9 cellular contexts compared by ENCODE assay signal in genomic region chr14:22830329-22831010, GRCh38. TPM values are rescaled to one million over a fixed set of nuclear protein-coding genes. Genes with fewer than 3 reads are reported as not detected.
DNase-seq lines count a peak whose midpoint lies in the region; ATAC-seq, FAIRE-seq and TF ChIP-seq lines count a peak whose summit lies in the region.
"Had no signal": no experiment of that assay in that cellular context is flagged by ENCODE, and none has a peak within 500 bp of the region (broad histone marks: within the 10 kb centered on the region; RNA-seq: fewer than 3 reads in every experiment).

No MANE protein-coding gene starts in this region.

- dilution Hi-C loops in endothelial cell of umbilical vein (cut with MboI; ENCODE audit: extremely low pct_ligation_motif_present, low sequenced_read_pairs): no loop called here

- intact Hi-C loops in endothelial cell of umbilical vein (cut with micrococcal nuclease): no loop called here

- H3K4me1 ChIP-seq in DND-41 (ENCODE audit: insufficient read depth, low read length): peaks cover 33% of the 10 kb centered on the region
- peaks cover 15% of the 10 kb centered on the region for H3K4me1 ChIP-seq in OCI-LY1 (ENCODE audit: insufficient read depth, low read length, severe bottlenecking)
- peaks cover 24% of the 10 kb centered on the region for H3K4me1 ChIP-seq in endothelial cell of umbilical vein (ENCODE audit: control insufficient read depth, extremely low read depth, insufficient read depth, low read length)

- ATAC-seq in DND-41 (ENCODE audit: insufficient read depth, low read depth): 0 out of 3 replicates have a peak, but pooled peaks have one; percentile 1
- no peak for ATAC-seq in HG02798 (IDR thresholded peaks at IDR 0.05; ENCODE audit: poor library complexity, unreplicated experiment)

- POLR2A ChIA-PET in endothelial cell of umbilical vein (lab: Charles Lee): interaction anchor here (0.8 kb wide), 2 partner anchors 18 to 47 kb away, joined by 3 to 6 read pairs; no protein-coding TSS in a partner anchor

- H3K9ac ChIP-seq in DND-41 (ENCODE audit: low read depth, low read length) (peak overlapping the region; percentile 96), OCI-LY1 (ENCODE audit: low read length) (peak overlapping the region; percentile 77), endothelial cell of umbilical vein (replicated peaks; ENCODE audit: extremely low read depth, insufficient read depth, low read length) (peak overlapping the region; percentile 98)

- FAIRE-seq in endothelial cell of umbilical vein (lab: Jason Lieb, UNC): no peak

- CTCF ChIA-PET in endothelial cell of umbilical vein (lab: Charles Lee): interaction anchor here (0.8 to 12.5 kb wide), 6 partner anchors 9 to 260 kb away, joined by 3 to 214 read pairs (median 4); no protein-coding TSS in a partner anchor

- TF ChIP-seq CTCF in DND-41 (IDR thresholded peaks at IDR 0.05; ENCODE audit: borderline replicate concordance, extremely low read depth, low read length, poor library complexity, severe bottlenecking): peak; percentile 1
- TF ChIP-seq CTCF in OCI-LY1 (IDR thresholded peaks at IDR 0.05; ENCODE audit: low read length): no peak
- TF ChIP-seq CTCF in endothelial cell of umbilical vein (IDR thresholded peaks at IDR 0.05; ENCODE audit: extremely low read depth in 1 of 2, insufficient read depth in 1 of 2, low read depth in 1 of 2, low read length in 2 of 2): no peak
- TF ChIP-seq CTCF in osteocyte (IDR thresholded peaks at IDR 0.05): no peak
- no peak for TF ChIP-seq CTCF in GM20000 (IDR thresholded peaks at IDR 0.05; ENCODE audit: extremely low read depth, missing control alignments)

- peaks cover 5% of the 10 kb centered on the region for H3K36me3 Mint-ChIP-seq in osteocyte (ENCODE audit: unreplicated experiment)

- H3K9me2 ChIP-seq in OCI-LY1 (ENCODE audit: low read depth, low read length): no peaks in the 10 kb centered on the region

- H3K79me2 ChIP-seq in DND-41 (ENCODE audit: insufficient read depth, low read length): peaks cover 18% of the 10 kb centered on the region
- H3K79me2 ChIP-seq in OCI-LY1 (ENCODE audit: insufficient read depth, low read length): peaks cover 7% of the 10 kb centered on the region
- H3K79me2 ChIP-seq in endothelial cell of umbilical vein (ENCODE audit: control insufficient read depth, insufficient read depth, low read length): peaks cover 22% of the 10 kb centered on the region

- peaks cover 34% of the 10 kb centered on the region for H3K36me3 ChIP-seq in DND-41 (ENCODE audit: insufficient read depth, low read length)
- peaks cover 36% of the 10 kb centered on the region for H3K36me3 ChIP-seq in OCI-LY1 (ENCODE audit: insufficient read depth, low read length)
- peaks cover 0 to 6% of the 10 kb centered on the region in 2 experiments for H3K36me3 ChIP-seq in endothelial cell of umbilical vein (ENCODE audit: control insufficient read depth in 2 of 2, extremely low read depth in 1 of 2, insufficient read depth in 2 of 2, low read length in 2 of 2)

- H3K4me2 ChIP-seq in DND-41 (ENCODE audit: insufficient read depth, low read length) (peak overlapping the region; percentile 63), OCI-LY1 (ENCODE audit: low read length) (peak overlapping the region; percentile 89), endothelial cell of umbilical vein (ENCODE audit: insufficient read depth, low read length) (peak overlapping the region; percentile 95)

- H3K4me3 Mint-ChIP-seq in osteocyte (ENCODE audit: unreplicated experiment): peak overlapping the region; percentile 97

- peaks cover 19% of the 10 kb centered on the region for H3K4me1 Mint-ChIP-seq in osteocyte (ENCODE audit: unreplicated experiment)

- peak overlapping the region; percentile 97 for H2AFZ ChIP-seq in DND-41 (ENCODE audit: low read depth, low read length)
- H2AFZ ChIP-seq in OCI-LY1 (ENCODE audit: low read length): no peak overlapping the region
- peak overlapping the region; percentile 87 for H2AFZ ChIP-seq in endothelial cell of umbilical vein (ENCODE audit: low read depth, low read length)

- no peaks in the 10 kb centered on the region for H3K27me3 ChIP-seq in DND-41 (ENCODE audit: insufficient read depth, low read length, poor library complexity)
- no peaks in the 10 kb centered on the region for H3K27me3 ChIP-seq in OCI-LY1 (ENCODE audit: insufficient read depth, low read length)
- H3K27me3 ChIP-seq in endothelial cell of umbilical vein (ENCODE audit: control insufficient read depth in 2 of 2, insufficient read depth in 2 of 2, low read length in 2 of 2): no peaks in the 10 kb centered on the region

- no peaks in the 10 kb centered on the region for H3K27me3 Mint-ChIP-seq in osteocyte (ENCODE audit: unreplicated experiment)

- H3K9me1 ChIP-seq in endothelial cell of umbilical vein (replicated peaks; ENCODE audit: control insufficient read depth, extremely low read depth, insufficient read depth, low read length): no peaks in the 10 kb centered on the region

- H3K27ac ChIP-seq in DND-41 (ENCODE audit: low read length): peak overlapping the region; percentile 90
- peak overlapping the region; percentile 52 for H3K27ac ChIP-seq in OCI-LY1 (ENCODE audit: low read depth, low read length, poor library complexity, severe bottlenecking)
- peak overlapping the region; percentile 92 for H3K27ac ChIP-seq in endothelial cell of umbilical vein (ENCODE audit: insufficient read depth, low read depth, low read length)

- H3K4me3 ChIP-seq in DND-41 (ENCODE audit: low read depth in 1 of 2, low read length in 2 of 2): peak overlapping the region; percentile 92 to 93
- peak overlapping the region; percentile 72 for H3K4me3 ChIP-seq in OCI-LY1 (ENCODE audit: low read depth, low read length, poor library complexity, severe bottlenecking)
- H3K4me3 ChIP-seq in endothelial cell of umbilical vein (replicated peaks in 1 of 3; ENCODE audit: insufficient read depth in 1 of 3, low read depth in 1 of 3, low read length in 3 of 3): peak overlapping the region; percentile 68 to 98 (median 97)

- H4K20me1 ChIP-seq in DND-41 (ENCODE audit: insufficient read depth, low read length) (no peaks in the 10 kb centered on the region), OCI-LY1 (ENCODE audit: insufficient read depth, low read length) (no peaks in the 10 kb centered on the region), endothelial cell of umbilical vein (replicated peaks; ENCODE audit: control insufficient read depth, extremely low read depth, insufficient read depth, low read length) (no peaks in the 10 kb centered on the region)

- H3K9me3 ChIP-seq in DND-41 (ENCODE audit: insufficient read depth, low read length, severe bottlenecking) (no peaks in the 10 kb centered on the region), OCI-LY1 (ENCODE audit: low read length) (no peaks in the 10 kb centered on the region), endothelial cell of umbilical vein (replicated peaks; ENCODE audit: control insufficient read depth, insufficient read depth, low read length) (no peaks in the 10 kb centered on the region)

- DNase-seq in DND-41 (no peak), endothelial cell of umbilical vein (ENCODE audit: low read depth, low spot score) (no peak), osteocyte (ENCODE audit: extremely low spot score, unreplicated experiment) (no peak), D341Med (ENCODE audit: low spot score) (no peak), GM20000 (ENCODE audit: low spot score) (no peak), NCI-H1930 (lab: John Stamatoyannopoulos, UW) (no peak)

- BruUV-seq in endothelial cell of umbilical vein (replicated peaks; lab: Mats Ljungman, UMichigan): no TSS peak

- H3K9me3 Mint-ChIP-seq in osteocyte (ENCODE audit: unreplicated experiment): no peaks in the 10 kb centered on the region

- H3F3A ChIP-seq in OCI-LY1 (ENCODE audit: insufficient read depth, low read length): no peaks in the 10 kb centered on the region; the same call in 1 of the 2 replicates

- peak overlapping the region; percentile 92 for H3K27ac Mint-ChIP-seq in osteocyte (ENCODE audit: unreplicated experiment)

- TF ChIP-seq POLR2A in endothelial cell of umbilical vein (IDR thresholded peaks at IDR 0.05; ENCODE audit: low read depth, low read length): no peak

RNA-seq across cellular contexts. Expression of gene MRPL52, which starts 0.8 kb away (rescaled TPM):
- total RNA-seq in endothelial cell of umbilical vein (174 TPM in 2 replicates), osteocyte (74.3 and 74.7 TPM in 2 replicates)
- 81.1 and 127 TPM in 2 replicates for polyA plus RNA-seq in endothelial cell of umbilical vein
- 87.3 and 87.8 TPM in 2 replicates for polyA plus RNA-seq in endothelial cell of umbilical vein (2011; cell fraction: cytosol; rRNA removed)
- polyA plus RNA-seq in endothelial cell of umbilical vein (2011; cell fraction: nucleus; rRNA removed): 45.3 and 48.8 TPM in 2 replicates
- polyA plus RNA-seq in endothelial cell of umbilical vein (2012): 152 and 176 TPM in 2 replicates
- 17.8 and 26.3 TPM in 2 replicates for polyA minus RNA-seq in endothelial cell of umbilical vein
- polyA minus RNA-seq in endothelial cell of umbilical vein (2011; cell fraction: cytosol; rRNA and poly(A)+ RNA removed): 56.1 TPM
- 9.8 and 11.5 TPM in 2 replicates for polyA minus RNA-seq in endothelial cell of umbilical vein (2011; cell fraction: nucleus; rRNA and poly(A)+ RNA removed)

RNA-seq across cellular contexts. Expression of gene MMP14, which starts 5.9 kb away (rescaled TPM):
- total RNA-seq in endothelial cell of umbilical vein (603 and 615 TPM in 2 replicates), osteocyte (490 and 518 TPM in 2 replicates)
- polyA plus RNA-seq in endothelial cell of umbilical vein: 501 and 506 TPM in 2 replicates
- 405 and 422 TPM in 2 replicates for polyA plus RNA-seq in endothelial cell of umbilical vein (2011; cell fraction: cytosol; rRNA removed)
- 470 and 520 TPM in 2 replicates for polyA plus RNA-seq in endothelial cell of umbilical vein (2011; cell fraction: nucleus; rRNA removed)
- 391 and 406 TPM in 2 replicates for polyA plus RNA-seq in endothelial cell of umbilical vein (2012)
- 453 and 535 TPM in 2 replicates for polyA minus RNA-seq in endothelial cell of umbilical vein
- not detected for polyA minus RNA-seq in endothelial cell of umbilical vein (2011; cell fraction: cytosol; rRNA and poly(A)+ RNA removed)
- polyA minus RNA-seq in endothelial cell of umbilical vein (2011; cell fraction: nucleus; rRNA and poly(A)+ RNA removed): 120 and 149 TPM in 2 replicates

RNA-seq across cellular contexts. Expression of gene SLC7A7, which starts 15.2 kb away (rescaled TPM):
- total RNA-seq in endothelial cell of umbilical vein (18.5 and 22.5 TPM in 2 replicates), osteocyte (1.2 and 1.6 TPM in 2 replicates)
- 94.0 and 103 TPM in 2 replicates for polyA plus RNA-seq in endothelial cell of umbilical vein
- 31.3 and 31.5 TPM in 2 replicates for polyA plus RNA-seq in endothelial cell of umbilical vein (2011; cell fraction: cytosol; rRNA removed)
- 33.2 and 38.6 TPM in 2 replicates for polyA plus RNA-seq in endothelial cell of umbilical vein (2011; cell fraction: nucleus; rRNA removed)
- 9.0 and 10.5 TPM in 2 replicates for polyA plus RNA-seq in endothelial cell of umbilical vein (2012)
- 83.6 and 99.3 TPM in 2 replicates for polyA minus RNA-seq in endothelial cell of umbilical vein
- not detected for polyA minus RNA-seq in endothelial cell of umbilical vein (2011; cell fraction: cytosol; rRNA and poly(A)+ RNA removed)
- 11.0 and 15.1 TPM in 2 replicates for polyA minus RNA-seq in endothelial cell of umbilical vein (2011; cell fraction: nucleus; rRNA and poly(A)+ RNA removed)

RNA-seq across cellular contexts. Expression of gene LRP10, which starts 41.1 kb away (rescaled TPM):
- 119 and 123 TPM in 2 replicates for total RNA-seq in endothelial cell of umbilical vein
- polyA plus RNA-seq in endothelial cell of umbilical vein: 157 and 192 TPM in 2 replicates
- polyA plus RNA-seq in endothelial cell of umbilical vein (2011; cell fraction: cytosol; rRNA removed): 119 and 152 TPM in 2 replicates
- polyA plus RNA-seq in endothelial cell of umbilical vein (2011; cell fraction: nucleus; rRNA removed): 62.0 and 72.3 TPM in 2 replicates
- 115 and 125 TPM in 2 replicates for polyA plus RNA-seq in endothelial cell of umbilical vein (2012)
- polyA minus RNA-seq in endothelial cell of umbilical vein: 193 and 248 TPM in 2 replicates
- polyA minus RNA-seq in endothelial cell of umbilical vein (2011; cell fraction: cytosol; rRNA and poly(A)+ RNA removed): 31.7 TPM
- 37.7 and 38.5 TPM in 2 replicates for polyA minus RNA-seq in endothelial cell of umbilical vein (2011; cell fraction: nucleus; rRNA and poly(A)+ RNA removed)
- total RNA-seq in osteocyte: 171 and 182 TPM in 2 replicates

RNA-seq across cellular contexts. Expression of gene REM2, which starts 52.6 kb away (rescaled TPM):
- total RNA-seq in endothelial cell of umbilical vein (0.33 TPM in 1 of 2 replicates, not detected in the other), osteocyte (0.18 and 0.35 TPM in 2 replicates)
- polyA plus RNA-seq in endothelial cell of umbilical vein: 0.06 TPM in 1 of 2 replicates, not detected in the other
- polyA plus RNA-seq in endothelial cell of umbilical vein (2011; cell fraction: cytosol; rRNA removed): 0.04 TPM in 1 of 2 replicates, not detected in the other
- 0.46 TPM in 2 replicates for polyA plus RNA-seq in endothelial cell of umbilical vein (2011; cell fraction: nucleus; rRNA removed)
- not detected in 2 replicates for polyA plus RNA-seq in endothelial cell of umbilical vein (2012)
- 0.17 TPM in 1 of 2 replicates, not detected in the other for polyA minus RNA-seq in endothelial cell of umbilical vein
- polyA minus RNA-seq in endothelial cell of umbilical vein (2011; cell fraction: cytosol; rRNA and poly(A)+ RNA removed): not detected
- 0.34 TPM in 1 of 2 replicates, not detected in the other for polyA minus RNA-seq in endothelial cell of umbilical vein (2011; cell fraction: nucleus; rRNA and poly(A)+ RNA removed)
- total RNA-seq: dermis microvascular lymphatic vessel endothelial cell had no signal
